33 cellular contexts compared by ENCODE assay signal in the genomic region with DNA sequence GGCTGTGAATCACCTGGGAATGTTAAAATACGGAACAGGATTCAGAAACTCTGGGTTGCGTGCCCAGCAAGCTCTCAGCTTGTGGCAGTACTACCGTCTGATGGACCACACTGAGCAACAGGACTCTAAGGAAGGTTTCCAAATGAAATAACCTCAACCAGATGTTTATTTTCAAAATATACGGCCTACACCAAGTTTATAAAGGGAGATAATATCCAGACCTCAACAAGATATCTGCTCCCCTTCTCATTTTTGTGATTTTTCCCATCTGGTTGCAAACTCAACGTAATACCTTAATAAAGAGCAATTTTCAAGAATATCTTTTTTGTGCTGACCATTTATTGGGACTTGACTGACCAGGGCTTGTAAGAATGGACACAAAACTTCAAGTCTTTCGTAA.
"Had no signal": no experiment of that assay in that cellular context is flagged by ENCODE, and none has a peak within 500 bp of the region (broad histone marks: within the 10 kb centered on the region; RNA-seq: fewer than 3 reads in every experiment).

No MANE protein-coding gene starts in this region.

- H3K9me3 ChIP-seq: ascending aorta, breast epithelium, esophagus squamous epithelium had no signal

- H3K4me1 Mint-ChIP-seq: brain, WTC11 had no signal

- ATAC-seq: activated naive CD4-positive, alpha-beta T cell treated with anti-CD3 and anti-CD28 coated beads, Interleukin-2, amount 50 U/mL, for 72 hours; activated T-cell treated with anti-CD3 and anti-CD28 coated beads, Interleukin-2, amount 50 U/mL, for 72 hours; WTC11 had no signal

- H3K4me3 ChIP-seq: ascending aorta, breast epithelium, cardiac muscle cell, coronary artery, dorsolateral prefrontal cortex, esophagus squamous epithelium had no signal

- H3K27ac Mint-ChIP-seq: activated CD4-positive, alpha-beta memory T cell treated with anti-CD3 and anti-CD28 coated beads, Interleukin-2, amount 10 ng/mL, durations not matched to agents 7 days and 5 days; activated CD4-positive, alpha-beta T cell treated with anti-CD3 and anti-CD28 coated beads, Interleukin-2, amount 10 ng/mL, durations not matched to agents 7 days and 5 days; activated naive CD4-positive, alpha-beta T cell treated with anti-CD3 and anti-CD28 coated beads, Interleukin-2, amount 10 ng/mL, durations not matched to agents 7 days and 5 days; activated naive CD4-positive, alpha-beta T cell treated with anti-CD3 and anti-CD28 coated beads, Interleukin-2, amount 50 U/mL, for 72 hours; activated naive CD8-positive, alpha-beta T cell treated with anti-CD3 and anti-CD28 coated beads, Interleukin-2, amount 10 ng/mL, durations not matched to agents 7 days and 5 days; activated T-cell treated with anti-CD3 and anti-CD28 coated beads, Interleukin-2, amount 50 U/mL, for 72 hours; brain; dendritic cell treated with granulocyte-macrophage colony-stimulating factor and Interleukin-4, amounts not matched to agents 40 ng/mL and 50 ng/mL, for 4 days; WTC11 had no signal

- H3K27me3 Mint-ChIP-seq: activated CD4-positive, alpha-beta memory T cell treated with anti-CD3 and anti-CD28 coated beads, Interleukin-2, amount 10 ng/mL, durations not matched to agents 7 days and 5 days; activated CD4-positive, alpha-beta T cell treated with anti-CD3 and anti-CD28 coated beads, Interleukin-2, amount 10 ng/mL, durations not matched to agents 7 days and 5 days; activated naive CD4-positive, alpha-beta T cell treated with anti-CD3 and anti-CD28 coated beads, Interleukin-2, amount 10 ng/mL, durations not matched to agents 7 days and 5 days; activated naive CD8-positive, alpha-beta T cell treated with anti-CD3 and anti-CD28 coated beads, Interleukin-2, amount 10 ng/mL, durations not matched to agents 7 days and 5 days; activated T-cell treated with anti-CD3 and anti-CD28 coated beads, Interleukin-2, amount 50 U/mL, for 24 hours; brain; dendritic cell treated with granulocyte-macrophage colony-stimulating factor and Interleukin-4, amounts not matched to agents 40 ng/mL and 50 ng/mL, for 4 days had no signal

- FAIRE-seq: endothelial cell of umbilical vein, frontal cortex, TTC549 had no signal

- H3K9me3 Mint-ChIP-seq: activated CD4-positive, alpha-beta memory T cell treated with anti-CD3 and anti-CD28 coated beads, Interleukin-2, amount 10 ng/mL, durations not matched to agents 7 days and 5 days; activated CD4-positive, alpha-beta T cell treated with anti-CD3 and anti-CD28 coated beads, Interleukin-2, amount 10 ng/mL, durations not matched to agents 7 days and 5 days; activated naive CD4-positive, alpha-beta T cell treated with anti-CD3 and anti-CD28 coated beads, Interleukin-2, amount 10 ng/mL, durations not matched to agents 7 days and 5 days; activated naive CD8-positive, alpha-beta T cell treated with anti-CD3 and anti-CD28 coated beads, Interleukin-2, amount 10 ng/mL, durations not matched to agents 7 days and 5 days; activated T-cell treated with anti-CD3 and anti-CD28 coated beads, Interleukin-2, amount 50 U/mL, for 24 hours; activated T-cell treated with anti-CD3 and anti-CD28 coated beads, Interleukin-2, amount 50 U/mL, for 72 hours; brain; dendritic cell treated with granulocyte-macrophage colony-stimulating factor and Interleukin-4, amounts not matched to agents 40 ng/mL and 50 ng/mL, for 4 days; WTC11 had no signal

- H3K27ac ChIP-seq: ascending aorta, breast epithelium, cardiac muscle cell, coronary artery, dorsolateral prefrontal cortex, epithelial cell of prostate, esophagus squamous epithelium, VCaP had no signal

- DNase-seq: activated CD4-positive, alpha-beta memory T cell treated with anti-CD3 and anti-CD28 coated beads, Interleukin-2, amount 10 ng/mL, durations not matched to agents 7 days and 5 days; activated CD4-positive, alpha-beta T cell treated with anti-CD3 and anti-CD28 coated beads for 1 hour; activated CD4-positive, alpha-beta T cell treated with anti-CD3 and anti-CD28 coated beads for 4 hours; activated CD4-positive, alpha-beta T cell treated with anti-CD3 and anti-CD28 coated beads, Interleukin-2, amount 10 ng/mL, durations not matched to agents 7 days and 5 days; activated CD4-positive, alpha-beta T cell treated with anti-CD3 and anti-CD28 coated beads, Interleukin-2, amount 50 U/mL, for 4 hours; activated CD8-positive, alpha-beta memory T cell treated with anti-CD3 and anti-CD28 coated beads, Interleukin-2, amount 50 U/mL, for 48 hours; activated gamma-delta T cell; activated naive CD4-positive, alpha-beta T cell; activated naive CD4-positive, alpha-beta T cell treated with anti-CD3 and anti-CD28 coated beads, Interleukin-2, amount 10 ng/mL, durations not matched to agents 7 days and 5 days; activated naive CD8-positive, alpha-beta T cell treated with anti-CD3 and anti-CD28 coated beads, Interleukin-2, amount 10 ng/mL, durations not matched to agents 7 days and 5 days; activated T-cell treated with anti-CD3 and anti-CD28 coated beads for 4 hours; activated T-cell treated with anti-CD3 and anti-CD28 coated beads, Interleukin-2, amount 50 U/mL, for 24 hours; activated T-cell treated with anti-CD3 and anti-CD28 coated beads, Interleukin-2, amount 50 U/mL, for 72 hours; central memory CD4-positive, alpha-beta T cell; dorsolateral prefrontal cortex; effector memory CD4-positive, alpha-beta T cell; esophagus squamous epithelium; foreskin fibroblast; head of caudate nucleus; T-helper 2 cell had no signal

- H3K27me3 ChIP-seq: ascending aorta, breast epithelium, cardiac muscle cell, dorsolateral prefrontal cortex, esophagus squamous epithelium had no signal

- H3K4me1 ChIP-seq: ascending aorta, breast epithelium, esophagus squamous epithelium had no signal

- H3K4me3 Mint-ChIP-seq: activated CD4-positive, alpha-beta memory T cell treated with anti-CD3 and anti-CD28 coated beads, Interleukin-2, amount 10 ng/mL, durations not matched to agents 7 days and 5 days; activated CD4-positive, alpha-beta T cell treated with anti-CD3 and anti-CD28 coated beads, Interleukin-2, amount 10 ng/mL, durations not matched to agents 7 days and 5 days; activated naive CD4-positive, alpha-beta T cell treated with anti-CD3 and anti-CD28 coated beads, Interleukin-2, amount 10 ng/mL, durations not matched to agents 7 days and 5 days; activated naive CD8-positive, alpha-beta T cell treated with anti-CD3 and anti-CD28 coated beads, Interleukin-2, amount 10 ng/mL, durations not matched to agents 7 days and 5 days; activated T-cell treated with anti-CD3 and anti-CD28 coated beads, Interleukin-2, amount 50 U/mL, for 24 hours; activated T-cell treated with anti-CD3 and anti-CD28 coated beads, Interleukin-2, amount 50 U/mL, for 72 hours; brain; dendritic cell treated with granulocyte-macrophage colony-stimulating factor and Interleukin-4, amounts not matched to agents 40 ng/mL and 50 ng/mL, for 4 days; WTC11 had no signal

- H3K36me3 ChIP-seq: breast epithelium had no signal
